7 cellular contexts compared by ENCODE assay signal in the genomic region with DNA sequence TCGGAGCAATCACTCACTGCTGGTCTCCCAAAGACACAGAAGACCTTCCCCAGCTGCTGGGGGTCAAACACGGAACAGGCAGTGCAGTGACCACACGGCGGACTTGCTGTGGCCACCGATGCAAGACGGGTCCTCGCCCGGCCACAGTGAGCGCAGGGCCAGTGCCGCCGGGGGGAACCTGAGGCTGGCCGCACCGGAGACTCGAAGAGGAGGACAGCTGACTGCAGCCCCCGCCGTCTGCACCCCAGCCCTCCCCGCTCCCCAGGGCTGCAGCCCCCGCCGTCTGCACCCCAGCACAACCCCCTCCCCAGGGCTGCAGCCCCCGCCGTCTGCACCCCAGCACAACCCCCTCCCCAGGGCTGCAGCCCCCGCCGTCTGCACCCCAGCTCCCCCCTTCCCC. TPM values are rescaled to one million over a fixed set of nuclear protein-coding genes. Genes with fewer than 3 reads are reported as not detected.
A peak's percentile ranks its signal among the peaks of the same experiment; 100 is the strongest.
DNase-seq lines count a peak whose midpoint lies in the region; ATAC-seq and TF ChIP-seq lines count a peak whose summit lies in the region.
"Not testable (repeated sequence)": the region's sequence is repeated elsewhere in the genome, so short reads cannot be mapped to it uniquely, and the experiment has no call there.

No MANE protein-coding gene starts in this region.

- peaks cover 32% of the 10 kb centered on the region for H4K20me1 ChIP-seq in BLaER1
- H4K20me1 ChIP-seq in BLaER1 treated with 17β-estradiol and CSF1 and Interleukin-3, amounts not matched to agents 10 nM and 100 nM, result peaks cover 0 to 78% (median 41%) of the 10 kb centered on the region in 11 experiments; a peak in 17 of 22 replicates
- H4K20me1 ChIP-seq in osteoblast (ENCODE audit: insufficient read depth, low read length), result not testable (repeated sequence)

- intact Hi-C loops in Right ventricle myocardium superior (cut with DNase I), result not testable (repeated sequence)

- not testable (repeated sequence) for H3K79me2 ChIP-seq in osteoblast (ENCODE audit: insufficient read depth, low read length)

- not testable (repeated sequence) for H3K9me3 Mint-ChIP-seq in endodermal cell; natural killer cell treated with Interleukin-12 subunit alpha and Interleukin-12 subunit beta and Interleukin-15 and Interleukin-18, amount 100 ng/mL, for 72 hours

- not testable (repeated sequence) for H2BK15ac ChIP-seq in neuronal stem cell (ENCODE audit: low read length)

- H2BK12ac ChIP-seq in neuronal stem cell (ENCODE audit: low read length), result not testable (repeated sequence)

- peak overlapping the region; percentile 39 for H2BK5ac ChIP-seq in neuronal stem cell (ENCODE audit: low read length)

- H3K36me3 ChIP-seq in BLaER1, result peaks cover 66% of the 10 kb centered on the region
- H3K36me3 ChIP-seq in BLaER1 treated with 17β-estradiol and CSF1 and Interleukin-3, amounts not matched to agents 10 nM and 100 nM, result peaks cover 0 to 45% (median 18%) of the 10 kb centered on the region in 11 experiments; a peak in 13 of 22 replicates
- peaks cover 66% of the 10 kb centered on the region for H3K36me3 ChIP-seq in endodermal cell (ENCODE audit: control insufficient read depth, insufficient read depth, low read length)
- peaks cover 18 to 63% of the 10 kb centered on the region in 2 donors for H3K36me3 ChIP-seq in neuronal stem cell (replicated peaks in 1 of 2; ENCODE audit: control insufficient read depth in 2 of 2, insufficient read depth in 2 of 2, low read length in 2 of 2)
- not testable (repeated sequence) for H3K36me3 ChIP-seq in osteoblast (ENCODE audit: insufficient read depth, low read length)

- not testable (repeated sequence) for DNase-seq in endodermal cell; neuronal stem cell (ENCODE audit: low spot score)
- DNase-seq in Right ventricle myocardium superior, result peak; percentile 19
- peak; percentile 50 for DNase-seq in natural killer cell treated with Interleukin-12 subunit alpha and Interleukin-12 subunit beta and Interleukin-15 and Interleukin-18, amount 100 ng/mL, for 72 hours (ENCODE audit: low spot score)
- DNase-seq in osteoblast (ENCODE audit: insufficient read length, low spot score, missing footprints), result peak; percentile 27

- H3K14ac ChIP-seq in neuronal stem cell (ENCODE audit: low read length), result not testable (repeated sequence)

- not testable (repeated sequence) for H2AFZ ChIP-seq in neuronal stem cell (ENCODE audit: low read length); osteoblast (ENCODE audit: low read length)

- peak overlapping the region; percentile 76; the same call in 1 of the 2 replicates for H3K4me3 ChIP-seq in BLaER1
- H3K4me3 ChIP-seq in BLaER1 treated with 17β-estradiol and CSF1 and Interleukin-3, amounts not matched to agents 10 nM and 100 nM, result peak overlapping the region in 1 of 10 experiments; percentile 46; a peak in 1 of 20 replicates
- not testable (repeated sequence) for H3K4me3 ChIP-seq in endodermal cell (ENCODE audit: low read length); neuronal stem cell (ENCODE audit: low read length in 2 of 2); osteoblast (ENCODE audit: insufficient read depth, low read length)

- not testable (repeated sequence) for H3K27me3 ChIP-seq in BLaER1; endodermal cell (ENCODE audit: control insufficient read depth, insufficient read depth, low read length, poor library complexity, severe bottlenecking); neuronal stem cell (ENCODE audit: control insufficient read depth in 3 of 3, insufficient read depth in 3 of 3, low read depth in 1 of 3, low read length in 3 of 3); osteoblast (ENCODE audit: insufficient read depth, low read length)
- H3K27me3 ChIP-seq in BLaER1 treated with 17β-estradiol and CSF1 and Interleukin-3, amounts not matched to agents 10 nM and 100 nM, result peaks cover 0 to 57% (median 0%) of the 10 kb centered on the region in 11 experiments; a peak in 5 of 22 replicates

- peaks cover 15% of the 10 kb centered on the region for H3K79me1 ChIP-seq in neuronal stem cell (ENCODE audit: low read depth, low read length)

- not testable (repeated sequence) for H3K4me1 Mint-ChIP-seq in endodermal cell; natural killer cell treated with Interleukin-12 subunit alpha and Interleukin-12 subunit beta and Interleukin-15 and Interleukin-18, amount 100 ng/mL, for 72 hours (ENCODE audit: low read depth in 2 of 2)

- ATAC-seq in Right ventricle myocardium superior (ENCODE audit: poor library complexity); natural killer cell treated with Interleukin-12 subunit alpha and Interleukin-12 subunit beta and Interleukin-15 and Interleukin-18, amount 100 ng/mL, for 72 hours: not testable (repeated sequence)

- TF ChIP-seq CTCF in endodermal cell (conservative IDR thresholded peaks at IDR 0.05); osteoblast (IDR thresholded peaks at IDR 0.05; ENCODE audit: extremely low read depth, low read depth, low read length): not testable (repeated sequence)

- H3K9ac ChIP-seq in BLaER1, result peak overlapping the region; percentile 96; the same call in 1 of the 2 replicates
- H3K9ac ChIP-seq in BLaER1 treated with 17β-estradiol and CSF1 and Interleukin-3, amounts not matched to agents 10 nM and 100 nM; endodermal cell (ENCODE audit: extremely low read depth, low read length, poor library complexity, severe bottlenecking); neuronal stem cell (ENCODE audit: low read depth, low read length, poor library complexity): not testable (repeated sequence)

- H3K9me3 ChIP-seq in BLaER1; BLaER1 treated with 17β-estradiol and CSF1 and Interleukin-3, amounts not matched to agents 10 nM and 100 nM (replicated peaks in 1 of 11); endodermal cell (ENCODE audit: control insufficient read depth, low read length); neuronal stem cell (replicated peaks in 1 of 2; ENCODE audit: control insufficient read depth in 2 of 2, insufficient read depth in 1 of 2, low read depth in 1 of 2, low read length in 2 of 2); osteoblast (ENCODE audit: low read depth, low read length): not testable (repeated sequence)

- H3K36me3 Mint-ChIP-seq in endodermal cell (ENCODE audit: low read depth), result peaks cover 58% of the 10 kb centered on the region
- not testable (repeated sequence) for H3K36me3 Mint-ChIP-seq in natural killer cell treated with Interleukin-12 subunit alpha and Interleukin-12 subunit beta and Interleukin-15 and Interleukin-18, amount 100 ng/mL, for 72 hours

- H4K8ac ChIP-seq in neuronal stem cell (ENCODE audit: low read depth, low read length), result not testable (repeated sequence)

- peak overlapping the region; percentile 8 for H3K18ac ChIP-seq in neuronal stem cell (ENCODE audit: low read length)

- H3K4me1 ChIP-seq in BLaER1, result peaks cover 88% of the 10 kb centered on the region
- peaks cover 47 to 98% (median 94%) of the 10 kb centered on the region in 10 experiments for H3K4me1 ChIP-seq in BLaER1 treated with 17β-estradiol and CSF1 and Interleukin-3, amounts not matched to agents 10 nM and 100 nM
- not testable (repeated sequence) for H3K4me1 ChIP-seq in endodermal cell (ENCODE audit: control insufficient read depth, insufficient read depth, low read length); osteoblast (ENCODE audit: insufficient read depth, low read length)
- H3K4me1 ChIP-seq in neuronal stem cell (ENCODE audit: control insufficient read depth in 2 of 2, insufficient read depth in 1 of 2, low read depth in 1 of 2, low read length in 2 of 2), result peaks cover 17 to 35% of the 10 kb centered on the region in 2 donors

- not testable (repeated sequence) for H2BK120ac ChIP-seq in neuronal stem cell (ENCODE audit: low read depth, low read length)

- not testable (repeated sequence) for H3K23ac ChIP-seq in neuronal stem cell (ENCODE audit: low read depth, low read length, poor library complexity)

- not testable (repeated sequence) for H3K4me3 Mint-ChIP-seq in endodermal cell; natural killer cell treated with Interleukin-12 subunit alpha and Interleukin-12 subunit beta and Interleukin-15 and Interleukin-18, amount 100 ng/mL, for 72 hours

- H2AK5ac ChIP-seq in neuronal stem cell (ENCODE audit: low read depth, low read length), result not testable (repeated sequence)

- WGBS in endodermal cell (ENCODE audit: insufficient coverage in 1 of 2, insufficient read length in 1 of 2), 2 experiments, result 93 to 94% methylated on average over 7 to 17 of the region's 23 CpGs
- no CpG with 5 or more reads among the region's 23 CpGs for WGBS in neuronal stem cell (ENCODE audit: extremely low coverage in 2 of 2, insufficient read length in 2 of 2, insufficient replicate concordance in 1 of 2), 2 donors

- H3K27ac Mint-ChIP-seq in endodermal cell; natural killer cell treated with Interleukin-12 subunit alpha and Interleukin-12 subunit beta and Interleukin-15 and Interleukin-18, amount 100 ng/mL, for 72 hours: not testable (repeated sequence)

- peak overlapping the region; percentile 98 for H3K4me2 ChIP-seq in BLaER1
- H3K4me2 ChIP-seq in BLaER1 treated with 17β-estradiol and CSF1 and Interleukin-3, amounts not matched to agents 10 nM and 100 nM, result peak overlapping the region in 7 of 11 experiments; percentile 76 to 99 (median 97); a peak in 14 of 22 replicates
- not testable (repeated sequence) for H3K4me2 ChIP-seq in neuronal stem cell (ENCODE audit: insufficient read depth, low read length, poor library complexity, severe bottlenecking); osteoblast (ENCODE audit: insufficient read depth, low read length)

- not testable (repeated sequence) for H3K27me3 Mint-ChIP-seq in endodermal cell (ENCODE audit: insufficient read depth); natural killer cell treated with Interleukin-12 subunit alpha and Interleukin-12 subunit beta and Interleukin-15 and Interleukin-18, amount 100 ng/mL, for 72 hours

- H3K27ac ChIP-seq in BLaER1 (peak overlapping the region; percentile 97), endodermal cell (ENCODE audit: low read depth, low read length) (peak overlapping the region; percentile 76)
- peak overlapping the region in 1 of 11 experiments; percentile 69; a peak in 2 of 22 replicates for H3K27ac ChIP-seq in BLaER1 treated with 17β-estradiol and CSF1 and Interleukin-3, amounts not matched to agents 10 nM and 100 nM
- not testable (repeated sequence) for H3K27ac ChIP-seq in neuronal stem cell (replicated peaks; ENCODE audit: low read length); osteoblast (ENCODE audit: low read depth, low read length)

- H3K4ac ChIP-seq in neuronal stem cell (ENCODE audit: low read length), result not testable (repeated sequence)

- not testable (repeated sequence) for H4K91ac ChIP-seq in neuronal stem cell (ENCODE audit: low read depth, low read length, poor library complexity)

RNA-seq across cellular contexts. Expression of gene MRM3, which starts 23.7 kb away (rescaled TPM):
- total RNA-seq in endodermal cell (10 to 100 TPM; 14.0 to 18.7 TPM), Right ventricle myocardium superior (21.0 TPM), osteoblast (16.5 and 19.5 TPM in 2 replicates)
- 10.1 TPM for polyA plus RNA-seq in endodermal cell (2013, experiment 1 of 2)
- 10.7 TPM for polyA plus RNA-seq in endodermal cell (2013, experiment 2 of 2)
- 10 to 100 TPM; 23.5 to 36.6 TPM for total RNA-seq in natural killer cell treated with Interleukin-12 subunit alpha and Interleukin-12 subunit beta and Interleukin-15 and Interleukin-18, amount 100 ng/mL, for 72 hours
- polyA plus RNA-seq in neuronal stem cell (2013, experiment 1 of 2), result 11.1 TPM
- 11.0 TPM for polyA plus RNA-seq in neuronal stem cell (2013, experiment 2 of 2)

RNA-seq across cellular contexts. Expression of gene GLOD4, which starts 23.8 kb away (rescaled TPM):
- 10 to 100 TPM; 81.6 to 95.1 TPM for total RNA-seq in endodermal cell
- polyA plus RNA-seq in endodermal cell (2013, experiment 1 of 2), result 58.6 TPM
- polyA plus RNA-seq in endodermal cell (2013, experiment 2 of 2), result 54.5 TPM
- 25.1 TPM for total RNA-seq in Right ventricle myocardium superior
- 10 to 100 TPM; 52.9 to 62.5 TPM for total RNA-seq in natural killer cell treated with Interleukin-12 subunit alpha and Interleukin-12 subunit beta and Interleukin-15 and Interleukin-18, amount 100 ng/mL, for 72 hours
- 79.0 TPM for polyA plus RNA-seq in neuronal stem cell (2013, experiment 1 of 2)
- 78.5 TPM for polyA plus RNA-seq in neuronal stem cell (2013, experiment 2 of 2)
- total RNA-seq in osteoblast, result 39.4 and 43.3 TPM in 2 replicates

RNA-seq across cellular contexts. Expression of gene GEMIN4, which starts 53.8 kb away (rescaled TPM):
- total RNA-seq in endodermal cell (10 to 100 TPM; 30.3 to 36.2 TPM), Right ventricle myocardium superior (12.2 TPM), osteoblast (8.7 and 9.7 TPM in 2 replicates)
- 27.3 TPM for polyA plus RNA-seq in endodermal cell (2013, experiment 1 of 2)
- polyA plus RNA-seq in endodermal cell (2013, experiment 2 of 2), result 24.4 TPM
- 10 to 100 TPM; 34.2 to 58.4 TPM for total RNA-seq in natural killer cell treated with Interleukin-12 subunit alpha and Interleukin-12 subunit beta and Interleukin-15 and Interleukin-18, amount 100 ng/mL, for 72 hours
- polyA plus RNA-seq in neuronal stem cell (2013, experiment 1 of 2), result 23.9 TPM
- 22.5 TPM for polyA plus RNA-seq in neuronal stem cell (2013, experiment 2 of 2)
